38 cellular contexts compared by ENCODE assay signal in genomic region chr11:57363681-57364080, GRCh38. TPM values are rescaled to one million over a fixed set of nuclear protein-coding genes. Genes with fewer than 3 reads are reported as not detected.
"Had no signal": no experiment of that assay in that cellular context is flagged by ENCODE, and none has a peak within 500 bp of the region (broad histone marks: within the 10 kb centered on the region; RNA-seq: fewer than 3 reads in every experiment).

No MANE protein-coding gene starts in this region.

- DNase-seq: activated B cell treated with CpG ODN at 0.5 μM for 24 hours; activated CD4-positive, alpha-beta memory T cell treated with anti-CD3 and anti-CD28 coated beads for 36 hours; activated CD4-positive, alpha-beta T cell treated with anti-CD3 and anti-CD28 coated beads for 48 hours; activated CD8-positive, alpha-beta memory T cell treated with anti-CD3 and anti-CD28 coated beads, Interleukin-2, amount 10 ng/mL, durations not matched to agents 7 days and 5 days; activated CD8-positive, alpha-beta memory T cell treated with anti-CD3 and anti-CD28 coated beads, Interleukin-2, amount 50 U/mL, for 4 hours; activated CD8-positive, alpha-beta T cell treated with anti-CD3 and anti-CD28 coated beads, Interleukin-2, amount 10 ng/mL, durations not matched to agents 7 days and 5 days; activated effector memory CD4-positive, alpha-beta T cell treated with anti-CD3 and anti-CD28 coated beads, Interleukin-2, amount 50 U/mL, for 16 hours; activated naive CD4-positive, alpha-beta T cell treated with anti-CD3 and anti-CD28 coated beads for 36 hours; activated naive CD8-positive, alpha-beta T cell treated with anti-CD3 and anti-CD28 coated beads for 36 hours; activated naive CD8-positive, alpha-beta T cell treated with anti-CD3 and anti-CD28 coated beads, Interleukin-2, amount 50 U/mL, for 24 hours; activated T-cell treated with anti-CD3 and anti-CD28 coated beads, Interleukin-2, amount 50 U/mL, for 1 hour; activated T-cell treated with anti-CD3 and anti-CD28 coated beads, Interleukin-2, amount 50 U/mL, for 48 hours; adrenal gland; amygdala; central memory CD4-positive, alpha-beta T cell; cerebellar nuclear complex; colonic mucosa; effector CD8-positive, alpha-beta T cell; esophagus squamous epithelium; foreskin melanocyte; T-helper 1 cell; T-helper 17 cell; T1000; WERI-Rb-1 had no signal

- H3K4me1 ChIP-seq: adrenal gland, breast epithelium, colonic mucosa, esophagus squamous epithelium, gastroesophageal sphincter had no signal

- H3K36me3 ChIP-seq: adrenal gland, breast epithelium, cardiac muscle cell, colonic mucosa, esophagus squamous epithelium, gastroesophageal sphincter, WERI-Rb-1 had no signal

- ATAC-seq: activated CD4-positive, CD25-positive, alpha-beta regulatory T cell treated with anti-CD3 and anti-CD28 coated beads, Interleukin-2, amount 50 U/mL, for 24 hours; activated CD8-positive, alpha-beta memory T cell treated with anti-CD3 and anti-CD28 coated beads, Interleukin-2, amount 10 ng/mL, durations not matched to agents 7 days and 5 days; activated CD8-positive, alpha-beta T cell treated with anti-CD3 and anti-CD28 coated beads, Interleukin-2, amount 10 ng/mL, durations not matched to agents 7 days and 5 days; activated naive CD8-positive, alpha-beta T cell treated with anti-CD3 and anti-CD28 coated beads, Interleukin-2, amount 50 U/mL, for 24 hours; gastroesophageal sphincter; T-helper 17 cell had no signal

- H3K27ac ChIP-seq: adrenal gland, breast epithelium, cardiac muscle cell, colonic mucosa, epithelial cell of prostate, esophagus squamous epithelium, gastroesophageal sphincter, WERI-Rb-1 had no signal

- H3K4me3 ChIP-seq: adrenal gland, breast epithelium, cardiac muscle cell, colonic mucosa, esophagus squamous epithelium, gastroesophageal sphincter had no signal

- H3K27me3 ChIP-seq: adrenal gland, breast epithelium, cardiac muscle cell, colonic mucosa had no signal

- H3K9me3 ChIP-seq: adrenal gland, breast epithelium, colonic mucosa, esophagus squamous epithelium, gastroesophageal sphincter had no signal

RNA-seq across cellular contexts. Expression of gene PRG3, which starts 17.3 kb away (rescaled TPM):
- total RNA-seq: activated B cell treated with CpG ODN at 0.5 μM for 24 hours; activated CD4-positive, alpha-beta memory T cell treated with anti-CD3 and anti-CD28 coated beads for 36 hours; activated CD8-positive, alpha-beta memory T cell treated with anti-CD3 and anti-CD28 coated beads for 36 hours; activated CD8-positive, alpha-beta memory T cell treated with anti-CD3 and anti-CD28 coated beads, Interleukin-2, amount 10 ng/mL, durations not matched to agents 7 days and 5 days; activated CD8-positive, alpha-beta T cell treated with anti-CD3 and anti-CD28 coated beads, Interleukin-2, amount 10 ng/mL, durations not matched to agents 7 days and 5 days; activated naive CD4-positive, alpha-beta T cell treated with anti-CD3 and anti-CD28 coated beads for 36 hours; activated naive CD8-positive, alpha-beta T cell treated with anti-CD3 and anti-CD28 coated beads for 36 hours; activated T-helper 1 cell treated with anti-CD3 and anti-CD28 coated beads, Interleukin-12 subunit alpha, Interleukin-12 subunit beta, Interleukin-2, Interleukin-4 antibody, amounts not matched to agents 30 ng/mL and 10 ng/mL and 1 ng/mL, durations not matched to agents 14 hours and 24 hours and 36 hours; activated T-helper 2 cell treated with anti-CD3 and anti-CD28 coated beads, Interferon-gamma antibody, Interleukin-2, Interleukin-4, amounts not matched to agents 10 μg/mL and 5 μg/mL and 100 μg/mL, durations not matched to agents 14 hours and 24 hours and 36 hours; adrenal gland; aorta; breast epithelium; cardiac muscle cell; colonic mucosa; dermis microvascular lymphatic vessel endothelial cell; endothelial cell of umbilical vein; esophagus squamous epithelium; fibroblast of lung; fibroblast of villous mesenchyme; gastroesophageal sphincter; glomerular endothelial cell; T-helper 17 cell had no signal

RNA-seq across cellular contexts. Expression of gene P2RX3, which starts 25.5 kb away (rescaled TPM):
- total RNA-seq: activated B cell treated with CpG ODN at 0.5 μM for 24 hours; activated CD4-positive, alpha-beta memory T cell treated with anti-CD3 and anti-CD28 coated beads for 36 hours; activated CD8-positive, alpha-beta memory T cell treated with anti-CD3 and anti-CD28 coated beads for 36 hours; activated CD8-positive, alpha-beta memory T cell treated with anti-CD3 and anti-CD28 coated beads, Interleukin-2, amount 10 ng/mL, durations not matched to agents 7 days and 5 days; activated CD8-positive, alpha-beta T cell treated with anti-CD3 and anti-CD28 coated beads, Interleukin-2, amount 10 ng/mL, durations not matched to agents 7 days and 5 days; activated naive CD4-positive, alpha-beta T cell treated with anti-CD3 and anti-CD28 coated beads for 36 hours; activated naive CD8-positive, alpha-beta T cell treated with anti-CD3 and anti-CD28 coated beads for 36 hours; activated T-helper 1 cell treated with anti-CD3 and anti-CD28 coated beads, Interleukin-12 subunit alpha, Interleukin-12 subunit beta, Interleukin-2, Interleukin-4 antibody, amounts not matched to agents 30 ng/mL and 10 ng/mL and 1 ng/mL, durations not matched to agents 14 hours and 24 hours and 36 hours; activated T-helper 2 cell treated with anti-CD3 and anti-CD28 coated beads, Interferon-gamma antibody, Interleukin-2, Interleukin-4, amounts not matched to agents 10 μg/mL and 5 μg/mL and 100 μg/mL, durations not matched to agents 14 hours and 24 hours and 36 hours; aorta; breast epithelium; colonic mucosa; dermis microvascular lymphatic vessel endothelial cell; endothelial cell of umbilical vein; esophagus squamous epithelium; fibroblast of lung; fibroblast of villous mesenchyme; glomerular endothelial cell; T-helper 17 cell had no signal

RNA-seq across cellular contexts. Expression of gene PRG2, which starts 26.8 kb away (rescaled TPM):
- total RNA-seq: activated T-helper 1 cell treated with anti-CD3 and anti-CD28 coated beads, Interleukin-12 subunit alpha, Interleukin-12 subunit beta, Interleukin-2, Interleukin-4 antibody, amounts not matched to agents 30 ng/mL and 10 ng/mL and 1 ng/mL, durations not matched to agents 14 hours and 24 hours and 36 hours; activated T-helper 2 cell treated with anti-CD3 and anti-CD28 coated beads, Interferon-gamma antibody, Interleukin-2, Interleukin-4, amounts not matched to agents 10 μg/mL and 5 μg/mL and 100 μg/mL, durations not matched to agents 14 hours and 24 hours and 36 hours; cardiac muscle cell; colonic mucosa; esophagus squamous epithelium; fibroblast of lung; fibroblast of villous mesenchyme; gastroesophageal sphincter; glomerular endothelial cell had no signal
